ENCODE assay signal across 18 cellular contexts in the genomic region with DNA sequence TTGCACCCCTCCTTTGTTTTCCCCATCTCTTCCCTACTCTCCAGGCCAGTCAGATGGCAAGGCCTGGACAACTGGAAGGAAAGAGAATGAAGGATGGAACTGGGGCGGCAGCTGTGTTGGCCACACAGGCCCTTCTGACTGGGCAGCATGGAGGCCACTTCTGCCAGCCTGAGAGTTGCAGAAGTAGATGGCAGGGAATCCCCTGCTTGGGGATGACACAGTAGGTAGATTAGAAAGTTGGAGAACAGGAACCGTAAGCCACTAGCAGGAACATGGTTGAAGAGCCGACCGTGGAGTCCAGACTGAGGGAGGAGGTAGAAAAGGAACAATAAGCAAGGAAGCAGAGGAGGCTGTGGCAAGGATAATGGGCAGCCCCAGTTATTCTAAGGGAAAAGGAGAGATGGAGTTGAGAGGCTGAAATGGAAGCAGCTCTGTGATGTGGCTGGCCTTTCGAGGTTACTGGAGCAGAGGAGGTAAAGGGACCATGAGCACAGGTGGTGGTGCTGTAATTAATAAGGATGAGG.
"Had no signal": no experiment of that assay in that cellular context is flagged by ENCODE, and none has a peak within 500 bp of the region (broad histone marks: within the 10 kb centered on the region; RNA-seq: fewer than 3 reads in every experiment).

No MANE protein-coding gene starts in this region.

- H3K36me3 Mint-ChIP-seq: activated naive CD8-positive, alpha-beta T cell; natural killer cell treated with Interleukin-12 subunit alpha and Interleukin-12 subunit beta and Interleukin-15 and Interleukin-18, amount 100 ng/mL, for 72 hours; T-cell had no signal

- H3K9me3 Mint-ChIP-seq: activated CD4-positive, alpha-beta T cell treated with anti-CD3 and anti-CD28 coated beads, Interleukin-2, amount 10 ng/mL, durations not matched to agents 24 days and 14 days; natural killer cell treated with Interleukin-12 subunit alpha and Interleukin-12 subunit beta and Interleukin-15 and Interleukin-18, amount 100 ng/mL, for 72 hours; T-cell had no signal

- H3K9me3 ChIP-seq: lower lobe of right lung, stomach, testis, upper lobe of left lung had no signal

- H3K4me1 ChIP-seq: lower lobe of right lung, testis, upper lobe of left lung had no signal

- DNase-seq: activated CD4-positive, alpha-beta T cell treated with anti-CD3 and anti-CD28 coated beads, Interleukin-2, amount 10 ng/mL, durations not matched to agents 24 days and 14 days; activated CD4-positive, CD25-positive, alpha-beta regulatory T cell; activated CD8-positive, alpha-beta T cell treated with anti-CD3 and anti-CD28 coated beads, Interleukin-2, amount 10 ng/mL, durations not matched to agents 7 days and 5 days; activated gamma-delta T cell treated with Interleukin-2 at 50 U/mL for 16 hours; foreskin keratinocyte; lower lobe of right lung; stimulated activated CD4-positive, alpha-beta T cell treated with anti-CD3 and anti-CD28 coated beads, Interleukin-2, amount 100 ng/mL, for 48 hours; stomach; T-cell; T-helper 9 cell; testis; upper lobe of left lung had no signal

- H3K27ac ChIP-seq: epithelial cell of prostate, foreskin keratinocyte, hepatocyte, lower lobe of right lung, stomach, testis, upper lobe of left lung had no signal

- H3K4me1 Mint-ChIP-seq: T-cell had no signal

- H3K4me3 Mint-ChIP-seq: activated CD4-positive, alpha-beta T cell treated with anti-CD3 and anti-CD28 coated beads, Interleukin-2, amount 10 ng/mL, durations not matched to agents 24 days and 14 days; activated CD8-positive, alpha-beta T cell treated with anti-CD3 and anti-CD28 coated beads, Interleukin-2, amount 10 ng/mL, durations not matched to agents 7 days and 5 days; activated naive CD8-positive, alpha-beta T cell; natural killer cell treated with Interleukin-12 subunit alpha and Interleukin-12 subunit beta and Interleukin-15 and Interleukin-18, amount 100 ng/mL, for 72 hours; T-cell had no signal

- H3K27me3 Mint-ChIP-seq: activated CD4-positive, alpha-beta T cell treated with anti-CD3 and anti-CD28 coated beads, Interleukin-2, amount 10 ng/mL, durations not matched to agents 24 days and 14 days; activated naive CD8-positive, alpha-beta T cell; progenitor cell of endocrine pancreas; T-cell had no signal

- ATAC-seq: activated CD8-positive, alpha-beta T cell treated with anti-CD3 and anti-CD28 coated beads, Interleukin-2, amount 10 ng/mL, durations not matched to agents 7 days and 5 days; foreskin keratinocyte; lower lobe of right lung; natural killer cell treated with Interleukin-12 subunit alpha and Interleukin-12 subunit beta and Interleukin-15 and Interleukin-18, amount 100 ng/mL, for 72 hours; SK-N-SH treated with all-trans-retinoic acid at 6 μM for 48 hours; T-cell had no signal

- H3K36me3 ChIP-seq: lower lobe of right lung, stomach, upper lobe of left lung had no signal

- H3K27me3 ChIP-seq: foreskin keratinocyte, hepatocyte, stomach, testis, upper lobe of left lung had no signal

- H3K4me3 ChIP-seq: hepatocyte, lower lobe of right lung, stomach, testis, upper lobe of left lung had no signal

- H3K27ac Mint-ChIP-seq: activated CD4-positive, alpha-beta T cell treated with anti-CD3 and anti-CD28 coated beads, Interleukin-2, amount 10 ng/mL, durations not matched to agents 24 days and 14 days; activated CD8-positive, alpha-beta T cell treated with anti-CD3 and anti-CD28 coated beads, Interleukin-2, amount 10 ng/mL, durations not matched to agents 7 days and 5 days; activated naive CD8-positive, alpha-beta T cell; progenitor cell of endocrine pancreas; T-cell had no signal
